14 cellular contexts compared by ENCODE assay signal in genomic region chr1:215583185-215583692, GRCh38. TPM values are rescaled to one million over a fixed set of nuclear protein-coding genes. Genes with fewer than 3 reads are reported as not detected.
A peak's percentile ranks its signal among the peaks of the same experiment; 100 is the strongest.
DNase-seq lines count a peak whose midpoint lies in the region; ATAC-seq and TF ChIP-seq lines count a peak whose summit lies in the region.
"Had no signal": no experiment of that assay in that cellular context is flagged by ENCODE, and none has a peak within 500 bp of the region (broad histone marks: within the 10 kb centered on the region; RNA-seq: fewer than 3 reads in every experiment).

No MANE protein-coding gene starts in this region.

- H3K36me3 ChIP-seq in esophagus squamous epithelium = peaks cover 5 to 75% (median 6%) of the 10 kb centered on the region in 3 donors
- H3K36me3 ChIP-seq in psoas muscle (ENCODE audit: insufficient read depth in 1 of 2, low read depth in 1 of 2) = peaks cover 0 to 81% of the 10 kb centered on the region in 2 donors
- H3K36me3 ChIP-seq: colonic mucosa, prostate gland had no signal

- H3K27ac ChIP-seq in esophagus squamous epithelium (peak overlapping the region; percentile 45 to 87 (median 80)), psoas muscle (no peak overlapping the region)
- H3K27ac ChIP-seq: colonic mucosa, lower lobe of right lung, prostate gland had no signal

- no peak for TF ChIP-seq CTCF in esophagus squamous epithelium (IDR thresholded peaks at IDR 0.05)
- TF ChIP-seq CTCF in psoas muscle (IDR thresholded peaks at IDR 0.05) = no peak

- intact Hi-C loops in esophagus squamous epithelium (cut with DNase I) (no loop called here), psoas muscle (cut with DNase I) (no loop called here)

- peak overlapping the region in 2 of 4 donors; percentile 8 to 12 for H3K4me3 ChIP-seq in esophagus squamous epithelium
- no peak overlapping the region for H3K4me3 ChIP-seq in psoas muscle
- H3K4me3 ChIP-seq: colonic mucosa, gastrocnemius medialis, lower lobe of right lung, prostate gland had no signal

- DNase-seq in NCI-H69 (lab: John Stamatoyannopoulos, UW) = peak; percentile 16
- DNase-seq in esophagus squamous epithelium (lab: John Stamatoyannopoulos, UW) = no peak
- no peak for DNase-seq in psoas muscle
- no peak for DNase-seq in activated gamma-delta T cell treated with Interleukin-2 at 50 U/mL for 16 hours
- DNase-seq in NCI-H524 treated with DMSO at 0.1 percent for 48 hours (lab: John Stamatoyannopoulos, UW) = no peak
- DNase-seq: activated CD4-positive, alpha-beta memory T cell treated with anti-CD3 and anti-CD28 coated beads, Interleukin-2, amount 10 ng/mL, durations not matched to agents 7 days and 5 days; CD8-positive, alpha-beta memory T cell; colonic mucosa; gastrocnemius medialis; lower lobe of right lung had no signal

- H3K4me1 ChIP-seq in esophagus squamous epithelium = peaks cover 5 to 39% (median 8%) of the 10 kb centered on the region in 3 donors
- no peaks in the 10 kb centered on the region for H3K4me1 ChIP-seq in psoas muscle
- H3K4me1 ChIP-seq: colonic mucosa, lower lobe of right lung, prostate gland had no signal

- 30 to 48% methylated on average over 5 of the region's 5 CpGs for WGBS in esophagus squamous epithelium, 2 donors
- 39 to 43% (median 39%) methylated on average over 5 of the region's 5 CpGs for WGBS in psoas muscle, 3 donors

- no peak for TF ChIP-seq POLR2A in esophagus squamous epithelium (IDR thresholded peaks at IDR 0.05)

- H3K9me3 ChIP-seq in esophagus squamous epithelium = no peaks in the 10 kb centered on the region
- no peaks in the 10 kb centered on the region for H3K9me3 ChIP-seq in psoas muscle
- H3K9me3 ChIP-seq: colonic mucosa, gastrocnemius medialis, prostate gland had no signal

- no peaks in the 10 kb centered on the region for H3K27me3 ChIP-seq in esophagus squamous epithelium
- H3K27me3 ChIP-seq in psoas muscle (ENCODE audit: insufficient read depth in 3 of 3, low read length in 2 of 3) = no peaks in the 10 kb centered on the region
- H3K27me3 ChIP-seq: colonic mucosa, gastrocnemius medialis had no signal

- peak; percentile 45 for ATAC-seq in GM21515 (IDR thresholded peaks at IDR 0.05; ENCODE audit: unreplicated experiment)
- ATAC-seq in psoas muscle = peak in 3 of 4 donors; percentile 30 to 75 (median 57)
- ATAC-seq in GM18907 (IDR thresholded peaks at IDR 0.05; ENCODE audit: unreplicated experiment) = no peak
- no peak for ATAC-seq in HG03045 (IDR thresholded peaks at IDR 0.05; ENCODE audit: unreplicated experiment)
- ATAC-seq: gastrocnemius medialis had no signal

RNA-seq across cellular contexts. Expression of gene KCTD3, which starts 16.1 kb away (rescaled TPM):
- total RNA-seq in esophagus squamous epithelium (10 to 100 TPM; 43.4 to 76.1 (median 44.9) TPM), psoas muscle (10 to 100 TPM; 11.9 to 20.8 (median 13.5) TPM)
- 10 to 100 TPM in 1 of 3 donors, 1 to 10 TPM in 2; 6.9 to 17.9 (median 7.6) TPM for polyA plus RNA-seq in psoas muscle

Comparison
In these comparisons a context has a peak if more than half of its experiments do, and no peak if none do; other contexts are left out.
1. ATAC-seq: peak in GM21515 (single experiment) and psoas muscle (3 of 4); none in GM18907 (single experiment) and HG03045 (single experiment).